Comparison of ENCODE assay signal across 10 cellular contexts in genomic region chr2:43518718-43519117, GRCh38.
DNase-seq lines count a peak whose midpoint lies in the region; ATAC-seq and TF ChIP-seq lines count a peak whose summit lies in the region.
"Had no signal": no experiment of that assay in that cellular context is flagged by ENCODE, and none has a peak within 500 bp of the region (broad histone marks: within the 10 kb centered on the region; RNA-seq: fewer than 3 reads in every experiment).

No MANE protein-coding gene starts in this region.

- H3K9me3 ChIP-seq in heart right ventricle (no peaks in the 10 kb centered on the region), osteoblast (ENCODE audit: low read depth, low read length) (no peaks in the 10 kb centered on the region), upper lobe of right lung (no peaks in the 10 kb centered on the region), SJCRH30 (replicated peaks) (no peaks in the 10 kb centered on the region)

- H3K4me3 Mint-ChIP-seq in activated CD8-positive, alpha-beta memory T cell treated with anti-CD3 and anti-CD28 coated beads, Interleukin-2, amount 10 ng/mL, durations not matched to agents 7 days and 5 days, result no peak overlapping the region
- H3K4me3 Mint-ChIP-seq: endodermal cell had no signal

- H3K4me1 ChIP-seq in heart right ventricle (peaks cover 3 to 57% (median 50%) of the 10 kb centered on the region in 9 donors), osteoblast (ENCODE audit: insufficient read depth, low read length) (peaks cover 28% of the 10 kb centered on the region), upper lobe of right lung (peaks cover 48% of the 10 kb centered on the region), SJCRH30 (peaks cover 8% of the 10 kb centered on the region)

- no peaks in the 10 kb centered on the region for H3K36me3 ChIP-seq in heart right ventricle
- H3K36me3 ChIP-seq in osteoblast (ENCODE audit: insufficient read depth, low read length), result no peaks in the 10 kb centered on the region
- no peaks in the 10 kb centered on the region for H3K36me3 ChIP-seq in upper lobe of right lung
- no peaks in the 10 kb centered on the region for H3K36me3 ChIP-seq in SJCRH30

- WGBS in heart right ventricle, 2 donors, result 95 to 98% methylated on average over 2 of the region's 2 CpGs

- TF ChIP-seq CTCF in heart right ventricle (IDR thresholded peaks at IDR 0.05), result no peak
- no peak for TF ChIP-seq CTCF in coronary artery (IDR thresholded peaks at IDR 0.05)
- no peak for TF ChIP-seq CTCF in osteoblast (IDR thresholded peaks at IDR 0.05; ENCODE audit: extremely low read depth, low read depth, low read length)
- TF ChIP-seq CTCF in upper lobe of right lung (IDR thresholded peaks at IDR 0.05), result no peak

- H2AFZ ChIP-seq in osteoblast (ENCODE audit: low read length), result no peak overlapping the region

- H3K27me3 Mint-ChIP-seq in activated CD8-positive, alpha-beta memory T cell treated with anti-CD3 and anti-CD28 coated beads, Interleukin-2, amount 10 ng/mL, durations not matched to agents 7 days and 5 days, result no peaks in the 10 kb centered on the region

- H3K36me3 Mint-ChIP-seq in activated CD8-positive, alpha-beta memory T cell treated with anti-CD3 and anti-CD28 coated beads, Interleukin-2, amount 10 ng/mL, durations not matched to agents 7 days and 5 days, result peaks cover 3% of the 10 kb centered on the region

- H3K27ac ChIP-seq in heart right ventricle, result peak overlapping the region in 9 of 10 donors; percentile 3 to 81 (median 60)
- H3K27ac ChIP-seq in coronary artery, result peak overlapping the region; percentile 76 to 81
- H3K27ac ChIP-seq in osteoblast (ENCODE audit: low read depth, low read length), result peak overlapping the region; percentile 94
- H3K27ac ChIP-seq in upper lobe of right lung, result peak overlapping the region; percentile 43
- H3K27ac ChIP-seq in SJCRH30, result no peak overlapping the region

- ATAC-seq in heart right ventricle (no peak), left ventricle myocardium superior (no peak), upper lobe of right lung (no peak)
- no peak for ATAC-seq in activated CD8-positive, alpha-beta memory T cell treated with anti-CD3 and anti-CD28 coated beads, Interleukin-2, amount 10 ng/mL, durations not matched to agents 7 days and 5 days

- H3K9me3 Mint-ChIP-seq in activated CD8-positive, alpha-beta memory T cell treated with anti-CD3 and anti-CD28 coated beads, Interleukin-2, amount 10 ng/mL, durations not matched to agents 7 days and 5 days (ENCODE audit: low read depth), result no peaks in the 10 kb centered on the region
- H3K9me3 Mint-ChIP-seq: endodermal cell had no signal

- no peaks in the 10 kb centered on the region for H3K27me3 ChIP-seq in heart right ventricle
- no peaks in the 10 kb centered on the region for H3K27me3 ChIP-seq in osteoblast (ENCODE audit: insufficient read depth, low read length)
- H3K27me3 ChIP-seq in upper lobe of right lung, result no peaks in the 10 kb centered on the region
- no peaks in the 10 kb centered on the region for H3K27me3 ChIP-seq in SJCRH30

- DNase-seq in heart right ventricle, result no peak
- no peak for DNase-seq in left ventricle myocardium superior
- no peak for DNase-seq in coronary artery (ENCODE audit: low spot score)
- DNase-seq in osteoblast (ENCODE audit: insufficient read length, low spot score, missing footprints), result no peak
- DNase-seq in upper lobe of right lung, result no peak
- no peak for DNase-seq in SJCRH30
- no peak for DNase-seq in stimulated activated CD4-positive, alpha-beta T cell treated with anti-CD3 and anti-CD28 coated beads, Interleukin-4, amount 100 ng/mL, for 1 hour
- no peak for DNase-seq in activated CD8-positive, alpha-beta memory T cell treated with anti-CD3 and anti-CD28 coated beads, Interleukin-2, amount 10 ng/mL, durations not matched to agents 7 days and 5 days
- DNase-seq: activated CD8-positive, alpha-beta memory T cell treated with anti-CD3 and anti-CD28 coated beads, Interleukin-2, amount 50 U/mL, for 4 hours; endodermal cell had no signal

- H3K27ac Mint-ChIP-seq in activated CD8-positive, alpha-beta memory T cell treated with anti-CD3 and anti-CD28 coated beads, Interleukin-2, amount 10 ng/mL, durations not matched to agents 7 days and 5 days, result no peak overlapping the region
- H3K27ac Mint-ChIP-seq: endodermal cell had no signal

- peaks cover 8% of the 10 kb centered on the region for H3K79me2 ChIP-seq in osteoblast (ENCODE audit: insufficient read depth, low read length)

- peaks cover 15% of the 10 kb centered on the region for H3K4me1 Mint-ChIP-seq in activated CD8-positive, alpha-beta memory T cell treated with anti-CD3 and anti-CD28 coated beads, Interleukin-2, amount 10 ng/mL, durations not matched to agents 7 days and 5 days

- CTCF ChIA-PET in activated CD8-positive, alpha-beta memory T cell treated with anti-CD3 and anti-CD28 coated beads, Interleukin-2, amount 10 ng/mL, durations not matched to agents 7 days and 5 days (lab: Charles Lee), result interaction anchor here (1.2 to 1.9 kb wide), 4 partner anchors 10 to 290 kb away, joined by 3 to 6 read pairs (median 4); no protein-coding TSS in a partner anchor

- H4K20me1 ChIP-seq in osteoblast (ENCODE audit: insufficient read depth, low read length), result no peaks in the 10 kb centered on the region

- intact Hi-C loops in heart right ventricle (cut with DNase I) (no loop called here), left ventricle myocardium superior (cut with micrococcal nuclease) (no loop called here), upper lobe of right lung (cut with DNase I) (no loop called here)

- H3K4me3 ChIP-seq in heart right ventricle (no peak overlapping the region), coronary artery (no peak overlapping the region), osteoblast (ENCODE audit: insufficient read depth, low read length) (no peak overlapping the region), upper lobe of right lung (no peak overlapping the region), SJCRH30 (no peak overlapping the region)

- H3K4me2 ChIP-seq in osteoblast (ENCODE audit: insufficient read depth, low read length), result peak overlapping the region; percentile 31
